In genomic region chr7:54664235-54665228, GRCh38 we compare ENCODE assay signal across 8 cellular contexts.
DNase-seq lines count a peak whose midpoint lies in the region; ATAC-seq and TF ChIP-seq lines count a peak whose summit lies in the region.

No MANE protein-coding gene starts in this region.

- no peak overlapping the region for H3K27ac ChIP-seq in HUES48 (ENCODE audit: low read depth, low read length)
- H3K27ac ChIP-seq in esophagus muscularis mucosa (replicated peaks in 1 of 4) = no peak overlapping the region
- no peak overlapping the region for H3K27ac ChIP-seq in CD4-positive, alpha-beta T cell (ENCODE audit: low read depth, low read length)

- TF ChIP-seq CTCF in esophagus muscularis mucosa (IDR thresholded peaks at IDR 0.05) = peak; percentile 29 to 53 (median 40)
- no peak for TF ChIP-seq CTCF in CD4-positive, alpha-beta T cell (IDR thresholded peaks at IDR 0.05)

- H3K9me3 Mint-ChIP-seq in naive B cell = peaks cover 2 to 11% (median 9%) of the 10 kb centered on the region in 7 donors
- H3K9me3 Mint-ChIP-seq in CD4-positive, alpha-beta T cell = no peaks in the 10 kb centered on the region

- H3K4me1 Mint-ChIP-seq in naive B cell = peaks cover 10 to 18% (median 11%) of the 10 kb centered on the region in 3 donors
- peaks cover 17% of the 10 kb centered on the region for H3K4me1 Mint-ChIP-seq in CD4-positive, alpha-beta T cell (ENCODE audit: low read depth)

- no peak for TF ChIP-seq EP300 in esophagus muscularis mucosa (IDR thresholded peaks at IDR 0.05)

- ATAC-seq in GM19455 (IDR thresholded peaks at IDR 0.05; ENCODE audit: unreplicated experiment) (peak; percentile 72), SK-N-SH treated with all-trans-retinoic acid at 6 μM for 48 hours (peak; percentile 97), naive B cell (ENCODE audit: low read depth in 2 of 2) (no peak)
- no peak for ATAC-seq in CD4-positive, alpha-beta T cell (ENCODE audit: poor library complexity)

- H3K4me1 ChIP-seq in HUES48 (ENCODE audit: control insufficient read depth, insufficient read depth, low read length) = peaks cover 20% of the 10 kb centered on the region; the same call in 1 of the 2 replicates
- peaks cover 6 to 13% (median 12%) of the 10 kb centered on the region in 4 donors for H3K4me1 ChIP-seq in esophagus muscularis mucosa

- DNase-seq in Daoy (ENCODE audit: low read depth) (peak; percentile 92), esophagus muscularis mucosa (ENCODE audit: extremely low spot score) (no peak), naive B cell (no peak), COLO829 (ENCODE audit: low spot score) (no peak)
- DNase-seq in CD4-positive, alpha-beta T cell = no peak

- H3K27me3 Mint-ChIP-seq in naive B cell = peaks cover 36 to 46% (median 44%) of the 10 kb centered on the region in 3 donors
- H3K27me3 Mint-ChIP-seq in CD4-positive, alpha-beta T cell = peaks cover 31% of the 10 kb centered on the region

- H3K9me3 ChIP-seq in HUES48 (ENCODE audit: control insufficient read depth, insufficient read depth, low read length) = no peaks in the 10 kb centered on the region; the same call in 1 of the 2 replicates
- no peaks in the 10 kb centered on the region for H3K9me3 ChIP-seq in esophagus muscularis mucosa
- H3K9me3 ChIP-seq in CD4-positive, alpha-beta T cell (ENCODE audit: control insufficient read depth, low read length) = no peaks in the 10 kb centered on the region

- H3K36me3 Mint-ChIP-seq in naive B cell = peaks cover 0 to 11% of the 10 kb centered on the region in 2 donors
- no peaks in the 10 kb centered on the region for H3K36me3 Mint-ChIP-seq in CD4-positive, alpha-beta T cell (ENCODE audit: low read depth)

- H3K36me3 ChIP-seq in HUES48 (ENCODE audit: control insufficient read depth, insufficient read depth, low read length) = no peaks in the 10 kb centered on the region
- no peaks in the 10 kb centered on the region for H3K36me3 ChIP-seq in esophagus muscularis mucosa

- CTCF ChIA-PET in CD4-positive, alpha-beta T cell (lab: Charles Lee) = no interaction called here

- H3K27me3 ChIP-seq in HUES48 (ENCODE audit: control insufficient read depth, insufficient read depth, low read length) (peaks cover 43% of the 10 kb centered on the region), esophagus muscularis mucosa (peaks cover 0 to 29% (median 0%) of the 10 kb centered on the region in 4 donors)
- peaks cover 20% of the 10 kb centered on the region for H3K27me3 ChIP-seq in CD4-positive, alpha-beta T cell (ENCODE audit: control insufficient read depth, insufficient read depth, low read length)

- intact Hi-C loops in esophagus muscularis mucosa (cut with DNase I) = no loop called here
- intact Hi-C loops in CD4-positive, alpha-beta T cell (cut with DNase I, micrococcal nuclease) = no loop called here

- POLR2A ChIA-PET in CD4-positive, alpha-beta T cell (lab: Charles Lee) = no interaction called here

- WGBS in esophagus muscularis mucosa = 26% methylated on average over 16 of the region's 62 CpGs

- no peak overlapping the region for H3K9ac ChIP-seq in HUES48 (ENCODE audit: low read depth, low read length)

- no peak for TF ChIP-seq POLR2A in esophagus muscularis mucosa (IDR thresholded peaks at IDR 0.05; ENCODE audit: low read depth)

- H3K4me3 Mint-ChIP-seq in naive B cell = peak overlapping the region in 5 of 8 donors; percentile 12 to 63 (median 25)
- H3K4me3 Mint-ChIP-seq in CD4-positive, alpha-beta T cell = no peak overlapping the region

- H3K4me3 ChIP-seq in HUES48 (ENCODE audit: low read depth, low read length) = peak overlapping the region; percentile 63
- peak overlapping the region; percentile 49 to 57 (median 52) for H3K4me3 ChIP-seq in esophagus muscularis mucosa

- H3K27ac Mint-ChIP-seq in naive B cell = no peak overlapping the region
- H3K27ac Mint-ChIP-seq in CD4-positive, alpha-beta T cell = no peak overlapping the region

TF ChIP-seq in SK-N-SH treated with all-trans-retinoic acid at 6 μM for 48 hours, 23 proteins besides CTCF, POLR2A, EP300 and RAD21 (continues in another document):
- TF ChIP-seq ZC3H10 (CRISPR knock-in tag; IDR thresholded peaks at IDR 0.05) (no peak), RARB (CRISPR knock-in tag; IDR thresholded peaks at IDR 0.05) (no peak), ZFP30 (CRISPR knock-in tag; IDR thresholded peaks at IDR 0.05) (no peak), ESRRG (CRISPR knock-in tag; IDR thresholded peaks at IDR 0.05) (no peak), CSDC2 (CRISPR knock-in tag; IDR thresholded peaks at IDR 0.05) (no peak), ZNF70 (CRISPR knock-in tag; IDR thresholded peaks at IDR 0.05) (no peak), ZNF565 (CRISPR knock-in tag; conservative IDR thresholded peaks at IDR 0.05; ENCODE audit: low read depth) (no peak), ZNF8 (CRISPR knock-in tag; IDR thresholded peaks at IDR 0.05) (no peak), ZFP3 (CRISPR knock-in tag; IDR thresholded peaks at IDR 0.05) (no peak), ARNTL (CRISPR knock-in tag; IDR thresholded peaks at IDR 0.05; ENCODE audit: borderline replicate concordance, low read depth) (no peak), GLIS3 (CRISPR knock-in tag; IDR thresholded peaks at IDR 0.05) (no peak), BACH2 (CRISPR knock-in tag; IDR thresholded peaks at IDR 0.05; ENCODE audit: borderline replicate concordance) (no peak), OSR1 (CRISPR knock-in tag; IDR thresholded peaks at IDR 0.05) (no peak), PPARA (CRISPR knock-in tag; IDR thresholded peaks at IDR 0.05; ENCODE audit: borderline replicate concordance) (no peak), SNAI2 (CRISPR knock-in tag; IDR thresholded peaks at IDR 0.05) (no peak), CSRNP3 (CRISPR knock-in tag; IDR thresholded peaks at IDR 0.05) (no peak)
- TF ChIP-seq, protein P1, sequence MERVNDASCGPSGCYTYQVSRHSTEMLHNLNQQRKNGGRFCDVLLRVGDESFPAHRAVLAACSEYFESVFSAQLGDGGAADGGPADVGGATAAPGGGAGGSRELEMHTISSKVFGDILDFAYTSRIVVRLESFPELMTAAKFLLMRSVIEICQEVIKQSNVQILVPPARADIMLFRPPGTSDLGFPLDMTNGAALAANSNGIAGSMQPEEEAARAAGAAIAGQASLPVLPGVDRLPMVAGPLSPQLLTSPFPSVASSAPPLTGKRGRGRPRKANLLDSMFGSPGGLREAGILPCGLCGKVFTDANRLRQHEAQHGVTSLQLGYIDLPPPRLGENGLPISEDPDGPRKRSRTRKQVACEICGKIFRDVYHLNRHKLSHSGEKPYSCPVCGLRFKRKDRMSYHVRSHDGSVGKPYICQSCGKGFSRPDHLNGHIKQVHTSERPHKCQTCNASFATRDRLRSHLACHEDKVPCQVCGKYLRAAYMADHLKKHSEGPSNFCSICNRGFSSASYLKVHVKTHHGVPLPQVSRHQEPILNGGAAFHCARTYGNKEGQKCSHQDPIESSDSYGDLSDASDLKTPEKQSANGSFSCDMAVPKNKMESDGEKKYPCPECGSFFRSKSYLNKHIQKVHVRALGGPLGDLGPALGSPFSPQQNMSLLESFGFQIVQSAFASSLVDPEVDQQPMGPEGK (CRISPR knock-in tag; IDR thresholded peaks at IDR 0.05; ENCODE audit: borderline replicate concordance) = no peak
- TF ChIP-seq, protein P2, sequence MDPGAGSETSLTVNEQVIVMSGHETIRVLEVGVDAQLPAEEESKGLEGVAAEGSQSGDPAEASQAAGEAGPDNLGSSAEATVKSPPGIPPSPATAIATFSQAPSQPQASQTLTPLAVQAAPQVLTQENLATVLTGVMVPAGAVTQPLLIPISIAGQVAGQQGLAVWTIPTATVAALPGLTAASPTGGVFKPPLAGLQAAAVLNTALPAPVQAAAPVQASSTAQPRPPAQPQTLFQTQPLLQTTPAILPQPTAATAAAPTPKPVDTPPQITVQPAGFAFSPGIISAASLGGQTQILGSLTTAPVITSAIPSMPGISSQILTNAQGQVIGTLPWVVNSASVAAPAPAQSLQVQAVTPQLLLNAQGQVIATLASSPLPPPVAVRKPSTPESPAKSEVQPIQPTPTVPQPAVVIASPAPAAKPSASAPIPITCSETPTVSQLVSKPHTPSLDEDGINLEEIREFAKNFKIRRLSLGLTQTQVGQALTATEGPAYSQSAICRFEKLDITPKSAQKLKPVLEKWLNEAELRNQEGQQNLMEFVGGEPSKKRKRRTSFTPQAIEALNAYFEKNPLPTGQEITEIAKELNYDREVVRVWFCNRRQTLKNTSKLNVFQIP (CRISPR knock-in tag; IDR thresholded peaks at IDR 0.05; ENCODE audit: borderline replicate concordance, low read depth) = no peak
- TF ChIP-seq, protein P3, sequence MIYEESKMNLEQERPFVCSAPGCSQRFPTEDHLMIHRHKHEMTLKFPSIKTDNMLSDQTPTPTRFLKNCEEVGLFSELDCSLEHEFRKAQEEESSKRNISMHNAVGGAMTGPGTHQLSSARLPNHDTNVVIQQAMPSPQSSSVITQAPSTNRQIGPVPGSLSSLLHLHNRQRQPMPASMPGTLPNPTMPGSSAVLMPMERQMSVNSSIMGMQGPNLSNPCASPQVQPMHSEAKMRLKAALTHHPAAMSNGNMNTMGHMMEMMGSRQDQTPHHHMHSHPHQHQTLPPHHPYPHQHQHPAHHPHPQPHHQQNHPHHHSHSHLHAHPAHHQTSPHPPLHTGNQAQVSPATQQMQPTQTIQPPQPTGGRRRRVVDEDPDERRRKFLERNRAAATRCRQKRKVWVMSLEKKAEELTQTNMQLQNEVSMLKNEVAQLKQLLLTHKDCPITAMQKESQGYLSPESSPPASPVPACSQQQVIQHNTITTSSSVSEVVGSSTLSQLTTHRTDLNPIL (CRISPR knock-in tag; IDR thresholded peaks at IDR 0.05; ENCODE audit: low read depth) = no peak

Comparison
In these comparisons a context has a peak if more than half of its experiments do, and no peak if none do; other contexts are left out.
1. ATAC-seq: peak in GM19455 (single experiment) and SK-N-SH treated with all-trans-retinoic acid at 6 μM for 48 hours (single experiment); none in naive B cell (0 of 2) and CD4-positive, alpha-beta T cell (single experiment).